Comparison of ENCODE assay signal across 9 cellular contexts in the genomic region with DNA sequence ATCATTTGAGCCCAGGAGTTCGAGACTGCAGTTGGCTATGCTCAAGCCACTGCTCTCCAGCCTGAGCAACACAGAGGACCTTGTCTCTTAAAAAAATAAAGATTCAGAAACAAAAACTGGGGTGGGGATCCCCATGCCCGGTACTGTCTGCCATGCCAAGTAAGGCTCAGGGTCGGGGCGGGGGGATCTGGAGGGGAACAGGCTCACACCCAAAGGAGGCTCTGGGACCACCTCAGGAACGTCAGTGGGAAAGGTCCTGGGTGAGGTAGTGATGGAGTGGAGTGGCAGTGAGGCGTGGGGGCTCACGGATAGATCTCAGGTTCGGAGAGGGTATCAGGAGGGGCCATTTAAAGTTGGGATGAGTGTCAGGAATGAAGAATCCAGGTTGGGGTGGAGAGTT. TPM values are rescaled to one million over a fixed set of nuclear protein-coding genes. Genes with fewer than 3 reads are reported as not detected.
DNase-seq lines count a peak whose midpoint lies in the region; ATAC-seq and TF ChIP-seq lines count a peak whose summit lies in the region.
"Had no signal": no experiment of that assay in that cellular context is flagged by ENCODE, and none has a peak within 500 bp of the region (broad histone marks: within the 10 kb centered on the region; RNA-seq: fewer than 3 reads in every experiment).

No MANE protein-coding gene starts in this region.

- H3K4me1 Mint-ChIP-seq in activated T-cell treated with anti-CD3 and anti-CD28 coated beads, Interleukin-2, amount 50 U/mL, for 4 hours (ENCODE audit: low read depth), result peaks cover 59% of the 10 kb centered on the region
- H3K4me1 Mint-ChIP-seq in activated naive CD8-positive, alpha-beta T cell (ENCODE audit: low read depth), result peaks cover 57% of the 10 kb centered on the region

- no peak overlapping the region for H4K8ac ChIP-seq in mesendoderm (ENCODE audit: low read depth, low read length)

- H3K4me2 ChIP-seq in mesendoderm (ENCODE audit: low read length), result no peak overlapping the region

- H3K23ac ChIP-seq in mesendoderm (ENCODE audit: low read length), result no peak overlapping the region

- H3K27ac ChIP-seq in mesendoderm (ENCODE audit: low read depth, low read length) (no peak overlapping the region), thyroid gland (peak overlapping the region; percentile 74 to 96 (median 94))

- peak overlapping the region; percentile 80 for H3K4me3 Mint-ChIP-seq in activated T-cell treated with anti-CD3 and anti-CD28 coated beads, Interleukin-2, amount 50 U/mL, for 4 hours
- H3K4me3 Mint-ChIP-seq in activated naive CD8-positive, alpha-beta T cell, result peak overlapping the region; percentile 32

- no peak overlapping the region for H4K5ac ChIP-seq in mesendoderm (ENCODE audit: low read length)

- no peaks in the 10 kb centered on the region for H3K9me3 ChIP-seq in thyroid gland

- no peak for DNase-seq in activated T-cell treated with anti-CD3 and anti-CD28 coated beads, Interleukin-2, amount 50 U/mL, for 4 hours
- DNase-seq in activated T-cell treated with anti-CD3 and anti-CD28 coated beads for 4 hours (no peak), mesendoderm (no peak), thyroid gland (no peak), HuH-7 (ENCODE audit: low spot score) (no peak), NCI-H510A (lab: John Stamatoyannopoulos, UW) (no peak)

- H3K18ac ChIP-seq in mesendoderm (ENCODE audit: low read length), result no peak overlapping the region

- H3K4me3 ChIP-seq in mesendoderm (ENCODE audit: low read length), result no peak overlapping the region
- H3K4me3 ChIP-seq in thyroid gland (replicated peaks in 1 of 3), result no peak overlapping the region

- H3K36me3 Mint-ChIP-seq in activated T-cell treated with anti-CD3 and anti-CD28 coated beads, Interleukin-2, amount 50 U/mL, for 4 hours (ENCODE audit: insufficient read depth), result peaks cover 9% of the 10 kb centered on the region
- no peaks in the 10 kb centered on the region for H3K36me3 Mint-ChIP-seq in activated naive CD8-positive, alpha-beta T cell

- no peaks in the 10 kb centered on the region for H3K79me1 ChIP-seq in mesendoderm (ENCODE audit: low read length)

- H3K27ac Mint-ChIP-seq in activated naive CD8-positive, alpha-beta T cell, result peak overlapping the region; percentile 96

- H3K56ac ChIP-seq in mesendoderm (ENCODE audit: low read length), result peak overlapping the region; percentile 9

- intact Hi-C loops in thyroid gland (cut with DNase I), result no loop called here

- H2BK15ac ChIP-seq in mesendoderm (replicated peaks; ENCODE audit: low read depth), result no peak overlapping the region

- no peak for TF ChIP-seq CTCF in thyroid gland (IDR thresholded peaks at IDR 0.05)

- H3K27me3 Mint-ChIP-seq in activated T-cell treated with anti-CD3 and anti-CD28 coated beads, Interleukin-2, amount 50 U/mL, for 4 hours (ENCODE audit: low read depth), result no peaks in the 10 kb centered on the region
- H3K27me3 Mint-ChIP-seq in activated naive CD8-positive, alpha-beta T cell, result no peaks in the 10 kb centered on the region

- H3K4me1 ChIP-seq in mesendoderm (ENCODE audit: control insufficient read depth, low read depth, low read length), result peaks cover 12% of the 10 kb centered on the region
- H3K4me1 ChIP-seq in thyroid gland, result peaks cover 41 to 91% of the 10 kb centered on the region in 2 donors

- H3K27me3 ChIP-seq in mesendoderm (ENCODE audit: insufficient read depth, low read length, poor library complexity), result no peaks in the 10 kb centered on the region
- no peaks in the 10 kb centered on the region for H3K27me3 ChIP-seq in thyroid gland

- no peak overlapping the region for H2BK120ac ChIP-seq in mesendoderm (ENCODE audit: low read depth, low read length)

- TF ChIP-seq POLR2A in thyroid gland (IDR thresholded peaks at IDR 0.05), result no peak

- no peaks in the 10 kb centered on the region for H3K9me3 Mint-ChIP-seq in activated T-cell treated with anti-CD3 and anti-CD28 coated beads, Interleukin-2, amount 50 U/mL, for 4 hours
- no peaks in the 10 kb centered on the region for H3K9me3 Mint-ChIP-seq in activated naive CD8-positive, alpha-beta T cell (ENCODE audit: low read depth)

- no peak for ATAC-seq in activated T-cell treated with anti-CD3 and anti-CD28 coated beads, Interleukin-2, amount 50 U/mL, for 4 hours
- ATAC-seq in GM19328 (IDR thresholded peaks at IDR 0.05; ENCODE audit: unreplicated experiment), result no peak

- no peaks in the 10 kb centered on the region for H3K79me2 ChIP-seq in mesendoderm (ENCODE audit: control insufficient read depth, insufficient read depth, low read length)

- H2AK5ac ChIP-seq in mesendoderm (ENCODE audit: low read length), result no peak overlapping the region

- H3K9ac ChIP-seq in mesendoderm (ENCODE audit: low read length), result no peak overlapping the region

- WGBS in mesendoderm (ENCODE audit: extremely low coverage, insufficient coverage, low lambda C conversion rate), result no CpG with 5 or more reads among the region's 8 CpGs
- WGBS in thyroid gland, 2 donors, result 81 to 86% methylated on average over 8 of the region's 8 CpGs

- H2BK5ac ChIP-seq in mesendoderm (ENCODE audit: low read length), result no peak overlapping the region

- no peak overlapping the region for H3K4ac ChIP-seq in mesendoderm (ENCODE audit: low read depth, low read length)

- H3K36me3 ChIP-seq in mesendoderm (ENCODE audit: control insufficient read depth, insufficient read depth, low read length), result no peaks in the 10 kb centered on the region
- H3K36me3 ChIP-seq in thyroid gland, result no peaks in the 10 kb centered on the region

RNA-seq across cellular contexts. Expression of a gene that starts 0.8 kb away (rescaled TPM):
- total RNA-seq in activated T-cell treated with anti-CD3 and anti-CD28 coated beads, Interleukin-2, amount 50 U/mL, for 4 hours, result 10 to 100 TPM; 19.6 to 40.3 (median 21.7) TPM
- 19.8 TPM for polyA plus RNA-seq in mesendoderm (2013, experiment 1 of 2)
- 20.5 TPM for polyA plus RNA-seq in mesendoderm (2013, experiment 2 of 2)
- total RNA-seq in thyroid gland, result 100 to 1,000 TPM in 2 of 4 donors, 10 to 100 TPM in 2; 57.3 to 251 (median 133) TPM

RNA-seq across cellular contexts. Expression of a gene that starts 2.7 kb away (rescaled TPM):
- not detected for total RNA-seq in activated T-cell treated with anti-CD3 and anti-CD28 coated beads, Interleukin-2, amount 50 U/mL, for 4 hours
- 0.48 TPM for polyA plus RNA-seq in mesendoderm (2013, experiment 1 of 2)
- 0.55 TPM for polyA plus RNA-seq in mesendoderm (2013, experiment 2 of 2)
- total RNA-seq in thyroid gland, result 1 to 10 TPM in 1 of 4 donors, under 1 TPM in 1, not detected in 2; 0.83 to 1.7 TPM

RNA-seq across cellular contexts. Expression of a gene that starts 5.6 kb away (rescaled TPM):
- 1 to 10 TPM in 1 of 3 donors, under 1 TPM in 2; 0.74 to 2.5 (median 0.95) TPM for total RNA-seq in activated T-cell treated with anti-CD3 and anti-CD28 coated beads, Interleukin-2, amount 50 U/mL, for 4 hours
- polyA plus RNA-seq in mesendoderm (2013, experiment 1 of 2), result not detected
- not detected for polyA plus RNA-seq in mesendoderm (2013, experiment 2 of 2)
- total RNA-seq in thyroid gland, result 10 to 100 TPM in 1 of 4 donors, 1 to 10 TPM in 3; 2.2 to 12.6 (median 6.5) TPM
- total RNA-seq: dermis microvascular lymphatic vessel endothelial cell had no signal

RNA-seq across cellular contexts. Expression of a gene that starts 10.6 kb away (rescaled TPM):
- 100 to 1,000 TPM; 133 to 188 (median 134) TPM for total RNA-seq in activated T-cell treated with anti-CD3 and anti-CD28 coated beads, Interleukin-2, amount 50 U/mL, for 4 hours
- polyA plus RNA-seq in mesendoderm (2013, experiment 1 of 2), result 11.6 TPM
- polyA plus RNA-seq in mesendoderm (2013, experiment 2 of 2), result 10.1 TPM
- total RNA-seq in thyroid gland, result 100 to 1,000 TPM; 128 to 573 (median 360) TPM

RNA-seq across cellular contexts. Expression of a gene that starts 19.3 kb away (rescaled TPM):
- 1 to 10 TPM in 1 of 3 donors, under 1 TPM in 2; 0.40 to 1.2 (median 0.76) TPM for total RNA-seq in activated T-cell treated with anti-CD3 and anti-CD28 coated beads, Interleukin-2, amount 50 U/mL, for 4 hours
- 1.9 TPM for polyA plus RNA-seq in mesendoderm (2013, experiment 1 of 2)
- polyA plus RNA-seq in mesendoderm (2013, experiment 2 of 2), result 2.1 TPM
- total RNA-seq in thyroid gland, result 10 to 100 TPM in 1 of 4 donors, 1 to 10 TPM in 3; 2.6 to 10.1 (median 5.9) TPM
